ENCODE assay signal across 20 cellular contexts in genomic region chr3:69239063-69239462, GRCh38.
"Had no signal": no experiment of that assay in that cellular context is flagged by ENCODE, and none has a peak within 500 bp of the region (broad histone marks: within the 10 kb centered on the region; RNA-seq: fewer than 3 reads in every experiment).

No MANE protein-coding gene starts in this region.

- H3K27me3 ChIP-seq: heart left ventricle, pancreas, tibial artery had no signal

- H3K9me3 ChIP-seq: heart left ventricle, pancreas, tibial artery had no signal

- H3K4me3 Mint-ChIP-seq: activated B cell treated with CpG ODN at 0.5 μM for 24 hours; activated CD8-positive, alpha-beta T cell treated with anti-CD3 and anti-CD28 coated beads, Interleukin-2, amount 10 ng/mL, durations not matched to agents 7 days and 5 days; activated naive CD8-positive, alpha-beta T cell treated with anti-CD3 and anti-CD28 coated beads, Interleukin-2, amount 10 ng/mL, durations not matched to agents 7 days and 5 days; neural crest cell; stimulated activated memory B cell treated with anti-CD40 and anti-IgM and Interleukin-4, amounts not matched to agents 10 μg/mL and 1 μg/mL and 100 μg/mL, for 72 hours had no signal

- H3K36me3 Mint-ChIP-seq: activated naive CD8-positive, alpha-beta T cell treated with anti-CD3 and anti-CD28 coated beads, Interleukin-2, amount 10 ng/mL, durations not matched to agents 7 days and 5 days; stimulated activated memory B cell treated with anti-CD40 and anti-IgM and Interleukin-4, amounts not matched to agents 10 μg/mL and 1 μg/mL and 100 μg/mL, for 72 hours had no signal

- H3K4me1 Mint-ChIP-seq: activated B cell treated with CpG ODN at 0.5 μM for 24 hours; stimulated activated memory B cell treated with anti-CD40 and anti-IgM and Interleukin-4, amounts not matched to agents 10 μg/mL and 1 μg/mL and 100 μg/mL, for 72 hours had no signal

- H3K27ac Mint-ChIP-seq: activated B cell treated with CpG ODN at 0.5 μM for 24 hours; activated CD8-positive, alpha-beta T cell treated with anti-CD3 and anti-CD28 coated beads, Interleukin-2, amount 10 ng/mL, durations not matched to agents 7 days and 5 days; activated naive CD8-positive, alpha-beta T cell treated with anti-CD3 and anti-CD28 coated beads, Interleukin-2, amount 10 ng/mL, durations not matched to agents 7 days and 5 days; stimulated activated memory B cell treated with anti-CD40 and anti-IgM and Interleukin-4, amounts not matched to agents 10 μg/mL and 1 μg/mL and 100 μg/mL, for 72 hours had no signal

- H3K4me3 ChIP-seq: heart left ventricle, pancreas, tibial artery had no signal

- H3K27ac ChIP-seq: brain microvascular endothelial cell, epithelial cell of prostate, pancreas, tibial artery had no signal

- H3K27me3 Mint-ChIP-seq: activated B cell treated with CpG ODN at 0.5 μM for 24 hours; activated naive CD8-positive, alpha-beta T cell treated with anti-CD3 and anti-CD28 coated beads, Interleukin-2, amount 10 ng/mL, durations not matched to agents 7 days and 5 days; stimulated activated memory B cell treated with anti-CD40 and anti-IgM and Interleukin-4, amounts not matched to agents 10 μg/mL and 1 μg/mL and 100 μg/mL, for 72 hours had no signal

- ATAC-seq: activated CD8-positive, alpha-beta T cell treated with anti-CD3 and anti-CD28 coated beads, Interleukin-2, amount 10 ng/mL, durations not matched to agents 7 days and 5 days; left lobe of liver; pancreas; stimulated activated memory B cell treated with anti-CD40 and anti-IgM and Interleukin-4, amounts not matched to agents 10 μg/mL and 1 μg/mL and 100 μg/mL, for 72 hours had no signal

- H3K36me3 ChIP-seq: brain microvascular endothelial cell, pancreas, tibial artery had no signal

- DNase-seq: activated B cell treated with CpG ODN at 0.5 μM for 24 hours; activated CD4-positive, alpha-beta T cell treated with anti-CD3 and anti-CD28 coated beads for 48 hours; activated CD8-positive, alpha-beta memory T cell treated with anti-CD3 and anti-CD28 coated beads, Interleukin-2, amount 50 U/mL, for 4 hours; activated CD8-positive, alpha-beta T cell treated with anti-CD3 and anti-CD28 coated beads, Interleukin-2, amount 10 ng/mL, durations not matched to agents 7 days and 5 days; activated naive CD8-positive, alpha-beta T cell treated with anti-CD3 and anti-CD28 coated beads, Interleukin-2, amount 10 ng/mL, durations not matched to agents 7 days and 5 days; activated T-cell treated with anti-CD3 and anti-CD28 coated beads, Interleukin-2, amount 50 U/mL, for 48 hours; brain microvascular endothelial cell; cortex of kidney; effector memory CD4-positive, alpha-beta T cell; foreskin melanocyte; heart left ventricle; pancreas; retina; stimulated activated CD4-positive, alpha-beta T cell treated with anti-CD3 and anti-CD28 coated beads, Interleukin-2, amount 100 ng/mL, for 48 hours; T-helper 2 cell; tibial artery had no signal
